In genomic region chrX:334331-334891, GRCh38 we compare ENCODE assay signal across 18 cellular contexts.
"Had no signal": no experiment of that assay in that cellular context is flagged by ENCODE, and none has a peak within 500 bp of the region (broad histone marks: within the 10 kb centered on the region; RNA-seq: fewer than 3 reads in every experiment).

No MANE protein-coding gene starts in this region.

- H3K4me3 Mint-ChIP-seq: activated naive CD4-positive, alpha-beta T cell treated with anti-CD3 and anti-CD28 coated beads, Interleukin-2, amount 10 ng/mL, durations not matched to agents 7 days and 5 days; activated naive CD8-positive, alpha-beta T cell treated with anti-CD3 and anti-CD28 coated beads, Interleukin-2, amount 50 U/mL, for 24 hours; activated T-cell treated with anti-CD3 and anti-CD28 coated beads, Interleukin-2, amount 50 U/mL, for 72 hours; naive thymus-derived CD4-positive, alpha-beta T cell; neural crest cell; stimulated activated effector memory CD8-positive, alpha-beta T cell treated with anti-CD3 and anti-CD28 coated beads, Interleukin-12 subunit alpha, Interleukin-12 subunit beta, amount 100 ng/mL, for 72 hours had no signal

- H3K27ac Mint-ChIP-seq: activated naive CD4-positive, alpha-beta T cell treated with anti-CD3 and anti-CD28 coated beads, Interleukin-2, amount 10 ng/mL, durations not matched to agents 7 days and 5 days; activated naive CD8-positive, alpha-beta T cell treated with anti-CD3 and anti-CD28 coated beads, Interleukin-2, amount 50 U/mL, for 24 hours; activated T-cell treated with anti-CD3 and anti-CD28 coated beads, Interleukin-2, amount 50 U/mL, for 72 hours; naive thymus-derived CD4-positive, alpha-beta T cell; stimulated activated effector memory CD8-positive, alpha-beta T cell treated with anti-CD3 and anti-CD28 coated beads, Interleukin-12 subunit alpha, Interleukin-12 subunit beta, amount 100 ng/mL, for 72 hours had no signal

- H3K36me3 ChIP-seq: transverse colon, uterus had no signal

- H3K27ac ChIP-seq: body of pancreas, esophagus squamous epithelium, gastrocnemius medialis, transverse colon, uterus had no signal

- H3K4me1 Mint-ChIP-seq: activated naive CD4-positive, alpha-beta T cell treated with anti-CD3 and anti-CD28 coated beads, Interleukin-2, amount 10 ng/mL, durations not matched to agents 7 days and 5 days; neural crest cell; stimulated activated effector memory CD8-positive, alpha-beta T cell treated with anti-CD3 and anti-CD28 coated beads, Interleukin-12 subunit alpha, Interleukin-12 subunit beta, amount 100 ng/mL, for 72 hours had no signal

- H3K9me3 ChIP-seq: body of pancreas, esophagus squamous epithelium, gastrocnemius medialis, transverse colon, uterus had no signal

- ATAC-seq: activated naive CD8-positive, alpha-beta T cell treated with anti-CD3 and anti-CD28 coated beads, Interleukin-2, amount 50 U/mL, for 24 hours; activated T-cell treated with anti-CD3 and anti-CD28 coated beads, Interleukin-2, amount 50 U/mL, for 72 hours; body of pancreas; gastrocnemius medialis; naive thymus-derived CD4-positive, alpha-beta T cell; SK-N-SH treated with all-trans-retinoic acid at 6 μM for 48 hours; stimulated activated effector memory CD8-positive, alpha-beta T cell treated with anti-CD3 and anti-CD28 coated beads, Interleukin-12 subunit alpha, Interleukin-12 subunit beta, amount 100 ng/mL, for 72 hours had no signal

- DNase-seq: activated CD4-positive, alpha-beta T cell treated with anti-CD3 and anti-CD28 coated beads for 1 hour; activated CD4-positive, alpha-beta T cell treated with anti-CD3 and anti-CD28 coated beads, Interleukin-2, amount 50 U/mL, for 4 hours; activated effector memory CD4-positive, alpha-beta T cell treated with Interleukin-2 at 50 U/mL for 16 hours; activated naive CD4-positive, alpha-beta T cell treated with anti-CD3 and anti-CD28 coated beads, Interleukin-2, amount 10 ng/mL, durations not matched to agents 7 days and 5 days; activated naive CD8-positive, alpha-beta T cell treated with anti-CD3 and anti-CD28 coated beads, Interleukin-2, amount 50 U/mL, for 24 hours; activated T-cell treated with anti-CD3 and anti-CD28 coated beads, Interleukin-2, amount 50 U/mL, for 72 hours; esophagus squamous epithelium; gastrocnemius medialis; hypothalamus; naive thymus-derived CD4-positive, alpha-beta T cell; stimulated activated CD4-positive, alpha-beta T cell treated with anti-CD3 and anti-CD28 coated beads, Interleukin-1b, Interleukin-23, amount 100 ng/mL, for 48 hours; transverse colon; uterus had no signal

- H3K4me3 ChIP-seq: body of pancreas, cardiac muscle cell, esophagus squamous epithelium, gastrocnemius medialis, transverse colon, uterus had no signal

- H3K27me3 ChIP-seq: cardiac muscle cell, gastrocnemius medialis, uterus had no signal

- H3K9me3 Mint-ChIP-seq: activated naive CD8-positive, alpha-beta T cell treated with anti-CD3 and anti-CD28 coated beads, Interleukin-2, amount 50 U/mL, for 24 hours; activated T-cell treated with anti-CD3 and anti-CD28 coated beads, Interleukin-2, amount 50 U/mL, for 72 hours; naive thymus-derived CD4-positive, alpha-beta T cell; neural crest cell; stimulated activated effector memory CD8-positive, alpha-beta T cell treated with anti-CD3 and anti-CD28 coated beads, Interleukin-12 subunit alpha, Interleukin-12 subunit beta, amount 100 ng/mL, for 72 hours had no signal
